In the genomic region with DNA sequence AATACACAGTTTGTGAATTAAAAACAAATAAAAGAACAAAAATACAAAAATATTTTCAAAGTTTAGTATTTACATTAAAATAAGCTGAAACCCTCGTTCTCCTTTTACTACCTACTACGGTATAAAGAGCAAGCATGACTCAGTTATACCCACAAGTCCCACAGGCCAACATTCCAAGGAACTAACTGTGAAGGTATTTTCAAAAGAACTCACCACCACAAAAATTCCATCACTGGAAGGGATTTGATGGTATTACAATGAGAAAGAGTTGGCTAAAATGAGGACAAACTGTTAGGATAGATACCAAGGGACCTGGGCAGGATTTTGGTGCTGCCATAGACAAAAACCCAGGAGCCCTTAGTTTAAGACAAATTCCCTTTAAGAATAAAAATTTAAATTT, we compare ENCODE assay signal across 14 cellular contexts.
DNase-seq lines count a peak whose midpoint lies in the region; FAIRE-seq and TF ChIP-seq lines count a peak whose summit lies in the region.
"Had no signal": no experiment of that assay in that cellular context is flagged by ENCODE, and none has a peak within 500 bp of the region (broad histone marks: within the 10 kb centered on the region; RNA-seq: fewer than 3 reads in every experiment).

No MANE protein-coding gene starts in this region.

- no peaks in the 10 kb centered on the region for H4K20me1 ChIP-seq in osteoblast (ENCODE audit: insufficient read depth, low read length)

- H3K36me3 Mint-ChIP-seq in progenitor cell of endocrine pancreas (ENCODE audit: insufficient read depth): no peaks in the 10 kb centered on the region
- H3K36me3 Mint-ChIP-seq: T-cell had no signal

- peak overlapping the region; percentile 20 for H3K4me2 ChIP-seq in osteoblast (ENCODE audit: insufficient read depth, low read length)

- H3K27me3 ChIP-seq in osteoblast (ENCODE audit: insufficient read depth, low read length): no peaks in the 10 kb centered on the region
- H3K27me3 ChIP-seq: body of pancreas, spleen had no signal

- no peaks in the 10 kb centered on the region for H3K9me3 ChIP-seq in osteoblast (ENCODE audit: low read depth, low read length)
- H3K9me3 ChIP-seq: body of pancreas, spleen had no signal

- no peaks in the 10 kb centered on the region for H3K27me3 Mint-ChIP-seq in progenitor cell of endocrine pancreas
- H3K27me3 Mint-ChIP-seq: T-cell had no signal

- peak; percentile 98 for DNase-seq in ELR (ENCODE audit: low read depth)
- DNase-seq in RCC 7860 (ENCODE audit: low spot score): peak; percentile 91
- DNase-seq in epithelial cell of proximal tubule (ENCODE audit: low read depth): peak; percentile 88
- DNase-seq in osteoblast (ENCODE audit: insufficient read length, low spot score, missing footprints): peak; percentile 91
- no peak for DNase-seq in progenitor cell of endocrine pancreas (ENCODE audit: low spot score, unreplicated experiment)
- no peak for DNase-seq in SIG-M5 (lab: John Stamatoyannopoulos, UW)
- no peak for DNase-seq in cerebellum (ENCODE audit: low spot score)
- no peak for DNase-seq in NCI-H2029 treated with DMSO at 0.1 percent for 48 hours (lab: John Stamatoyannopoulos, UW)
- DNase-seq: body of pancreas, DMS153, head of caudate nucleus, NCI-H526 treated with DMSO at 0.1 percent for 48 hours, spleen, T-cell had no signal

- peaks cover 2% of the 10 kb centered on the region for H3K36me3 ChIP-seq in osteoblast (ENCODE audit: insufficient read depth, low read length)

- H3K79me2 ChIP-seq in osteoblast (ENCODE audit: insufficient read depth, low read length): peaks cover 22% of the 10 kb centered on the region

- no peaks in the 10 kb centered on the region for H3K9me3 Mint-ChIP-seq in progenitor cell of endocrine pancreas (ENCODE audit: low read depth)
- H3K9me3 Mint-ChIP-seq: T-cell had no signal

- H2AFZ ChIP-seq in osteoblast (ENCODE audit: low read length): no peak overlapping the region

- H3K27ac Mint-ChIP-seq in progenitor cell of endocrine pancreas: no peak overlapping the region
- H3K27ac Mint-ChIP-seq: T-cell had no signal

- H3K4me1 ChIP-seq in osteoblast (ENCODE audit: insufficient read depth, low read length): peaks cover 62% of the 10 kb centered on the region
- H3K4me1 ChIP-seq: body of pancreas had no signal

- H3K4me1 Mint-ChIP-seq in progenitor cell of endocrine pancreas (ENCODE audit: low read depth): peaks cover 10% of the 10 kb centered on the region

- TF ChIP-seq CTCF in epithelial cell of proximal tubule (conservative IDR thresholded peaks at IDR 0.05; ENCODE audit: low read depth, low read length) (no peak), osteoblast (IDR thresholded peaks at IDR 0.05; ENCODE audit: extremely low read depth, low read depth, low read length) (no peak), progenitor cell of endocrine pancreas (IDR thresholded peaks at IDR 0.05; ENCODE audit: unreplicated experiment) (no peak)

- FAIRE-seq in RCC 7860 (lab: Jason Lieb, UNC): peak; percentile 99

- H3K27ac ChIP-seq in osteoblast (ENCODE audit: low read depth, low read length): peak overlapping the region; percentile 81
- H3K27ac ChIP-seq: body of pancreas, spleen had no signal

- H3K4me3 ChIP-seq in epithelial cell of proximal tubule (ENCODE audit: low read depth, low read length) (no peak overlapping the region), osteoblast (ENCODE audit: insufficient read depth, low read length) (no peak overlapping the region)
- H3K4me3 ChIP-seq: body of pancreas, spleen had no signal

- no peak overlapping the region for H3K4me3 Mint-ChIP-seq in progenitor cell of endocrine pancreas (ENCODE audit: low read depth)
- H3K4me3 Mint-ChIP-seq: T-cell had no signal

Comparison
In these comparisons a context has a peak if more than half of its experiments do, and no peak if none do; other contexts are left out.
1. DNase-seq: peak in ELR (single experiment), RCC 7860 (single experiment), epithelial cell of proximal tubule (single experiment) and osteoblast (single experiment); none in progenitor cell of endocrine pancreas (single experiment), SIG-M5 (single experiment), cerebellum (single experiment) and NCI-H2029 treated with DMSO at 0.1 percent for 48 hours (single experiment).